In the genomic region with DNA sequence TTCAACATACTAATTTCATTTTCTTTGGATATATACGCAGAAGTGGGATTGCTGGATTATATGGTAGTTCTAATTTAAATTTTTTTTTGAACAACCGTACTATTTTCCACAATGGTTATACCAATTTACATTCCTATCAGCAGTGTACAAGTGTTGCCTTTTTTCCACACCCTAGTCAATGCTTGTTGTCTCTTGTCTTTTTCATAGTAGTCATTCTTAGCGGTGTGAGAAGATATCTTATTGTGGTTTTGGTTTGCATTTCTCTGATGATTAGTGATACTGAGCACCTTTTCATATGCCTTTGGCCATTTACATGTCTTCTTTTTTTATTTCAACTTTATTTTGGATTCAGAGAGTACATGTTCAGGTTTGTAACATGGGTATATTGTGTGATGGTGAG, we compare ENCODE assay signal across 39 cellular contexts.
"Had no signal": no experiment of that assay in that cellular context is flagged by ENCODE, and none has a peak within 500 bp of the region (broad histone marks: within the 10 kb centered on the region; RNA-seq: fewer than 3 reads in every experiment).

No MANE protein-coding gene starts in this region.

- ATAC-seq: activated naive CD4-positive, alpha-beta T cell treated with anti-CD3 and anti-CD28 coated beads, Interleukin-2, amount 50 U/mL, for 72 hours; activated naive CD8-positive, alpha-beta T cell treated with anti-CD3 and anti-CD28 coated beads, Interleukin-2, amount 50 U/mL, for 24 hours; activated T-cell treated with anti-CD3 and anti-CD28 coated beads, Interleukin-2, amount 50 U/mL, for 4 hours; activated T-cell treated with anti-CD3 and anti-CD28 coated beads, Interleukin-2, amount 50 U/mL, for 72 hours; activated T-helper 17 cell treated with anti-CD3 and anti-CD28 coated beads, Interleukin-2, amount 50 U/mL, for 72 hours; body of pancreas had no signal

- H3K27ac Mint-ChIP-seq: activated naive CD4-positive, alpha-beta T cell treated with anti-CD3 and anti-CD28 coated beads for 36 hours; activated naive CD4-positive, alpha-beta T cell treated with anti-CD3 and anti-CD28 coated beads, Interleukin-2, amount 10 ng/mL, durations not matched to agents 7 days and 5 days; activated naive CD4-positive, alpha-beta T cell treated with anti-CD3 and anti-CD28 coated beads, Interleukin-2, amount 50 U/mL, for 24 hours; activated naive CD4-positive, alpha-beta T cell treated with anti-CD3 and anti-CD28 coated beads, Interleukin-2, amount 50 U/mL, for 72 hours; activated naive CD8-positive, alpha-beta T cell; activated naive CD8-positive, alpha-beta T cell treated with anti-CD3 and anti-CD28 coated beads for 36 hours; activated naive CD8-positive, alpha-beta T cell treated with anti-CD3 and anti-CD28 coated beads, Interleukin-2, amount 10 ng/mL, durations not matched to agents 7 days and 5 days; activated naive CD8-positive, alpha-beta T cell treated with anti-CD3 and anti-CD28 coated beads, Interleukin-2, amount 50 U/mL, for 24 hours; activated T-cell treated with anti-CD3 and anti-CD28 coated beads, Interleukin-2, amount 50 U/mL, for 24 hours; activated T-cell treated with anti-CD3 and anti-CD28 coated beads, Interleukin-2, amount 50 U/mL, for 72 hours; activated T-helper 1 cell treated with anti-CD3 and anti-CD28 coated beads, Interleukin-12 subunit alpha, Interleukin-12 subunit beta, Interleukin-2, Interleukin-4 antibody, amounts not matched to agents 30 ng/mL and 10 ng/mL and 1 ng/mL, durations not matched to agents 14 hours and 24 hours and 36 hours; activated T-helper 17 cell treated with anti-CD3 and anti-CD28 coated beads, Interleukin-2, amount 50 U/mL, for 72 hours; activated T-helper 2 cell treated with anti-CD3 and anti-CD28 coated beads, Interferon-gamma antibody, Interleukin-2, Interleukin-4, amounts not matched to agents 10 μg/mL and 5 μg/mL and 100 μg/mL, durations not matched to agents 14 hours and 24 hours and 36 hours; brain had no signal

- H3K4me3 ChIP-seq: adrenal gland, ascending aorta, body of pancreas, breast epithelium, cardiac muscle cell had no signal

- H3K4me1 Mint-ChIP-seq: activated naive CD4-positive, alpha-beta T cell treated with anti-CD3 and anti-CD28 coated beads, Interleukin-2, amount 10 ng/mL, durations not matched to agents 7 days and 5 days; activated naive CD4-positive, alpha-beta T cell treated with anti-CD3 and anti-CD28 coated beads, Interleukin-2, amount 50 U/mL, for 24 hours; activated naive CD8-positive, alpha-beta T cell treated with anti-CD3 and anti-CD28 coated beads for 36 hours; activated naive CD8-positive, alpha-beta T cell treated with anti-CD3 and anti-CD28 coated beads, Interleukin-2, amount 10 ng/mL, durations not matched to agents 7 days and 5 days; activated naive CD8-positive, alpha-beta T cell treated with anti-CD3 and anti-CD28 coated beads, Interleukin-2, amount 50 U/mL, for 24 hours; activated T-helper 17 cell treated with anti-CD3 and anti-CD28 coated beads, Interleukin-2, amount 50 U/mL, for 72 hours; central memory CD8-positive, alpha-beta T cell had no signal

- FAIRE-seq: astrocyte had no signal

- H3K9me3 ChIP-seq: adrenal gland, ascending aorta, body of pancreas, breast epithelium had no signal

- DNase-seq: activated effector memory CD4-positive, alpha-beta T cell treated with anti-CD3 and anti-CD28 coated beads, Interleukin-2, amount 50 U/mL, for 16 hours; activated effector memory CD4-positive, alpha-beta T cell treated with Interleukin-2 at 50 U/mL for 16 hours; activated gamma-delta T cell; activated gamma-delta T cell treated with Interleukin-2 at 50 U/mL for 16 hours; activated naive CD4-positive, alpha-beta T cell; activated naive CD4-positive, alpha-beta T cell treated with anti-CD3 and anti-CD28 coated beads for 36 hours; activated naive CD4-positive, alpha-beta T cell treated with anti-CD3 and anti-CD28 coated beads, Interleukin-2, amount 10 ng/mL, durations not matched to agents 7 days and 5 days; activated naive CD4-positive, alpha-beta T cell treated with anti-CD3 and anti-CD28 coated beads, Interleukin-2, amount 50 U/mL, for 16 hours; activated naive CD4-positive, alpha-beta T cell treated with Interleukin-2 at 50 U/mL for 16 hours; activated naive CD8-positive, alpha-beta T cell treated with anti-CD3 and anti-CD28 coated beads for 36 hours; activated naive CD8-positive, alpha-beta T cell treated with anti-CD3 and anti-CD28 coated beads, Interleukin-2, amount 10 ng/mL, durations not matched to agents 7 days and 5 days; activated naive CD8-positive, alpha-beta T cell treated with anti-CD3 and anti-CD28 coated beads, Interleukin-2, amount 50 U/mL, for 24 hours; activated T-cell treated with anti-CD3 and anti-CD28 coated beads, Interleukin-2, amount 50 U/mL, for 1 hour; activated T-cell treated with anti-CD3 and anti-CD28 coated beads, Interleukin-2, amount 50 U/mL, for 24 hours; activated T-cell treated with anti-CD3 and anti-CD28 coated beads, Interleukin-2, amount 50 U/mL, for 4 hours; activated T-cell treated with anti-CD3 and anti-CD28 coated beads, Interleukin-2, amount 50 U/mL, for 48 hours; activated T-cell treated with anti-CD3 and anti-CD28 coated beads, Interleukin-2, amount 50 U/mL, for 72 hours; adrenal gland; amniotic stem cell; amygdala; anterior cingulate cortex; aorta; body of pancreas; brain microvascular endothelial cell; caudate nucleus; central memory CD4-positive, alpha-beta T cell; cerebellar nuclear complex had no signal

- H3K27ac ChIP-seq: adrenal gland, ascending aorta, body of pancreas, brain microvascular endothelial cell, breast epithelium, cardiac muscle cell had no signal

- H3K4me3 Mint-ChIP-seq: activated naive CD4-positive, alpha-beta T cell treated with anti-CD3 and anti-CD28 coated beads for 36 hours; activated naive CD4-positive, alpha-beta T cell treated with anti-CD3 and anti-CD28 coated beads, Interleukin-2, amount 10 ng/mL, durations not matched to agents 7 days and 5 days; activated naive CD4-positive, alpha-beta T cell treated with anti-CD3 and anti-CD28 coated beads, Interleukin-2, amount 50 U/mL, for 24 hours; activated naive CD8-positive, alpha-beta T cell; activated naive CD8-positive, alpha-beta T cell treated with anti-CD3 and anti-CD28 coated beads for 36 hours; activated naive CD8-positive, alpha-beta T cell treated with anti-CD3 and anti-CD28 coated beads, Interleukin-2, amount 10 ng/mL, durations not matched to agents 7 days and 5 days; activated naive CD8-positive, alpha-beta T cell treated with anti-CD3 and anti-CD28 coated beads, Interleukin-2, amount 50 U/mL, for 24 hours; activated T-cell treated with anti-CD3 and anti-CD28 coated beads, Interleukin-2, amount 50 U/mL, for 24 hours; activated T-cell treated with anti-CD3 and anti-CD28 coated beads, Interleukin-2, amount 50 U/mL, for 4 hours; activated T-cell treated with anti-CD3 and anti-CD28 coated beads, Interleukin-2, amount 50 U/mL, for 72 hours; activated T-helper 1 cell treated with anti-CD3 and anti-CD28 coated beads, Interleukin-12 subunit alpha, Interleukin-12 subunit beta, Interleukin-2, Interleukin-4 antibody, amounts not matched to agents 30 ng/mL and 10 ng/mL and 1 ng/mL, durations not matched to agents 14 hours and 24 hours and 36 hours; activated T-helper 17 cell treated with anti-CD3 and anti-CD28 coated beads, Interleukin-2, amount 50 U/mL, for 72 hours; brain; central memory CD8-positive, alpha-beta T cell had no signal

- H3K27me3 ChIP-seq: adrenal gland, ascending aorta, body of pancreas, brain microvascular endothelial cell, breast epithelium, cardiac muscle cell had no signal

- H3K36me3 Mint-ChIP-seq: activated naive CD4-positive, alpha-beta T cell treated with anti-CD3 and anti-CD28 coated beads, Interleukin-2, amount 10 ng/mL, durations not matched to agents 7 days and 5 days; activated naive CD4-positive, alpha-beta T cell treated with anti-CD3 and anti-CD28 coated beads, Interleukin-2, amount 50 U/mL, for 24 hours; activated naive CD4-positive, alpha-beta T cell treated with anti-CD3 and anti-CD28 coated beads, Interleukin-2, amount 50 U/mL, for 72 hours; activated naive CD8-positive, alpha-beta T cell; activated naive CD8-positive, alpha-beta T cell treated with anti-CD3 and anti-CD28 coated beads for 36 hours; activated naive CD8-positive, alpha-beta T cell treated with anti-CD3 and anti-CD28 coated beads, Interleukin-2, amount 10 ng/mL, durations not matched to agents 7 days and 5 days; brain had no signal

- H3K36me3 ChIP-seq: adrenal gland, ascending aorta, brain microvascular endothelial cell, breast epithelium, cardiac muscle cell had no signal

- H3K9me3 Mint-ChIP-seq: activated naive CD4-positive, alpha-beta T cell treated with anti-CD3 and anti-CD28 coated beads for 36 hours; activated naive CD4-positive, alpha-beta T cell treated with anti-CD3 and anti-CD28 coated beads, Interleukin-2, amount 10 ng/mL, durations not matched to agents 7 days and 5 days; activated naive CD4-positive, alpha-beta T cell treated with anti-CD3 and anti-CD28 coated beads, Interleukin-2, amount 50 U/mL, for 24 hours; activated naive CD4-positive, alpha-beta T cell treated with anti-CD3 and anti-CD28 coated beads, Interleukin-2, amount 50 U/mL, for 72 hours; activated naive CD8-positive, alpha-beta T cell treated with anti-CD3 and anti-CD28 coated beads for 36 hours; activated naive CD8-positive, alpha-beta T cell treated with anti-CD3 and anti-CD28 coated beads, Interleukin-2, amount 10 ng/mL, durations not matched to agents 7 days and 5 days; activated naive CD8-positive, alpha-beta T cell treated with anti-CD3 and anti-CD28 coated beads, Interleukin-2, amount 50 U/mL, for 24 hours; activated T-cell treated with anti-CD3 and anti-CD28 coated beads, Interleukin-2, amount 50 U/mL, for 24 hours; activated T-cell treated with anti-CD3 and anti-CD28 coated beads, Interleukin-2, amount 50 U/mL, for 4 hours; activated T-cell treated with anti-CD3 and anti-CD28 coated beads, Interleukin-2, amount 50 U/mL, for 72 hours; activated T-helper 1 cell treated with anti-CD3 and anti-CD28 coated beads, Interleukin-12 subunit alpha, Interleukin-12 subunit beta, Interleukin-2, Interleukin-4 antibody, amounts not matched to agents 30 ng/mL and 10 ng/mL and 1 ng/mL, durations not matched to agents 14 hours and 24 hours and 36 hours; activated T-helper 17 cell treated with anti-CD3 and anti-CD28 coated beads, Interleukin-2, amount 50 U/mL, for 72 hours; activated T-helper 2 cell treated with anti-CD3 and anti-CD28 coated beads, Interferon-gamma antibody, Interleukin-2, Interleukin-4, amounts not matched to agents 10 μg/mL and 5 μg/mL and 100 μg/mL, durations not matched to agents 14 hours and 24 hours and 36 hours; central memory CD8-positive, alpha-beta T cell had no signal

- H3K27me3 Mint-ChIP-seq: activated naive CD4-positive, alpha-beta T cell treated with anti-CD3 and anti-CD28 coated beads, Interleukin-2, amount 10 ng/mL, durations not matched to agents 7 days and 5 days; activated naive CD4-positive, alpha-beta T cell treated with anti-CD3 and anti-CD28 coated beads, Interleukin-2, amount 50 U/mL, for 24 hours; activated naive CD8-positive, alpha-beta T cell treated with anti-CD3 and anti-CD28 coated beads for 36 hours; activated naive CD8-positive, alpha-beta T cell treated with anti-CD3 and anti-CD28 coated beads, Interleukin-2, amount 10 ng/mL, durations not matched to agents 7 days and 5 days; activated naive CD8-positive, alpha-beta T cell treated with anti-CD3 and anti-CD28 coated beads, Interleukin-2, amount 50 U/mL, for 24 hours; activated T-cell treated with anti-CD3 and anti-CD28 coated beads, Interleukin-2, amount 50 U/mL, for 24 hours; activated T-helper 17 cell treated with anti-CD3 and anti-CD28 coated beads, Interleukin-2, amount 50 U/mL, for 72 hours; central memory CD8-positive, alpha-beta T cell had no signal

- H3K4me1 ChIP-seq: adrenal gland, ascending aorta, body of pancreas, breast epithelium had no signal
